In the genomic region with DNA sequence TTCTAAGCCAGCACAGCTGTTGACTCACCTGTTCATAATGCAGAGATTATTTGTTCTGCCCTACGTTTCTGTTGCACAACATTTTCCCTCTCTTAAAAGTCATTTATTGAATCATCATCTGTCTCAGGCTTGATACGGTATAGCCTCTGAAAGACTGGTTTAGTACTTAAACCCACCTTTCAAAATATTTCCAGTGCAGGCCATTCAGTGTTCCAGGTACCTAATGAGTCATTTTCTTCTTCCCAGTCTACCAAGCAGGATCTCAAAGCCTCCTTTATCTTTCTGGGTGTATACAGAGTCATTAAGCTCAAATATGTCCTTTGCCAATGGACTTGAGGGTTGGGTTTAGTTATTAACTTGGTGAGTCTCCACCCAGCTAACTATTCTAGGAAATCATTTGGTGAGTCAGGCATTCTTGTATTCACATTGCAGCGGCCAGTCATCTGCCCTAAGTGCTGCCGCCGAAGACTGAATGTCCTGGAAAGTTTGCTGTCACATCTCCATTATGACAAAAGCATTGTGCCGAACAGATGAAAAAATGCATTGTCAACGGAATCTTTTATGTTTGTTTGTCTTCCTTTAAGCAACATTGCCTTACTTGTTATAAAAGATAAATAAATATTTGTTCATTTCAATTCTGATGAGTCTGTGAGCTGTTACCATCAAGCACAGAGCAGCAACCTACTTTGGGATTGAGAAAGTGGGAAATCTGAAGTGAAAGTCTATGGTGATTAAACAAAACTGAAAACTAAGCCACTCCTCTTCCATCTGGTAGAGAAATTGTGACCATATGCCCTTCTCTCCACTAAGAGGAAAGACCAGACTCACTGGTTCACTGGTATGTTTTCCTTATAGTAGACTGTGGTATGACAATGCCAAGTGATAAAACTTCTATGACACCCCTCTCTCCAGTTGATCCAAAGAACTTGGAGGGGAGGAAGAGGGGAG, we compare ENCODE assay signal across 11 cellular contexts. TPM values are rescaled to one million over a fixed set of nuclear protein-coding genes. Genes with fewer than 3 reads are reported as not detected.
A peak's percentile ranks its signal among the peaks of the same experiment; 100 is the strongest.
DNase-seq lines count a peak whose midpoint lies in the region; FAIRE-seq and TF ChIP-seq lines count a peak whose summit lies in the region.
"Had no signal": no experiment of that assay in that cellular context is flagged by ENCODE, and none has a peak within 500 bp of the region (broad histone marks: within the 10 kb centered on the region; RNA-seq: fewer than 3 reads in every experiment).

No MANE protein-coding gene starts in this region.

- H3K9ac ChIP-seq in keratinocyte (ENCODE audit: control insufficient read depth, extremely low read depth, insufficient read depth, low read length): peak overlapping the region; percentile 53

- POLR2A ChIA-PET in MCF 10A (lab: Yijun Ruan, JAX): interaction anchor here (0.9 to 3.0 kb wide), 8 partner anchors 11 to 289 kb away, joined by 3 to 97 read pairs (median 6); partner anchors contain the start of genes FAM135A and SMAP1

- H3K27ac ChIP-seq in breast epithelium (no peak overlapping the region), keratinocyte (ENCODE audit: control insufficient read depth, insufficient read depth, low read length) (peak overlapping the region; percentile 93)

- H3K27ac Mint-ChIP-seq in MCF 10A (ENCODE audit: low read depth, unreplicated experiment): peak overlapping the region; percentile 81
- H3K27ac Mint-ChIP-seq: activated CD4-positive, alpha-beta T cell treated with anti-CD3 and anti-CD28 coated beads, Interleukin-2, amount 10 ng/mL, durations not matched to agents 7 days and 5 days; CD4-positive, alpha-beta memory T cell had no signal

- H3K9me3 ChIP-seq in breast epithelium: no peaks in the 10 kb centered on the region
- no peaks in the 10 kb centered on the region for H3K9me3 ChIP-seq in keratinocyte (ENCODE audit: control insufficient read depth, low read depth, low read length)

- dilution Hi-C loops in keratinocyte (cut with MboI; ENCODE audit: extremely low pct_ligation_motif_present, low sequenced_read_pairs): no loop called here

- peaks cover 24% of the 10 kb centered on the region for H3K4me1 Mint-ChIP-seq in MCF 10A (ENCODE audit: insufficient read depth, unreplicated experiment)
- H3K4me1 Mint-ChIP-seq: activated CD4-positive, alpha-beta T cell treated with anti-CD3 and anti-CD28 coated beads, Interleukin-2, amount 10 ng/mL, durations not matched to agents 7 days and 5 days; CD4-positive, alpha-beta memory T cell had no signal

- H3K36me3 ChIP-seq in breast epithelium (no peaks in the 10 kb centered on the region), keratinocyte (ENCODE audit: control insufficient read depth in 2 of 2, extremely low read depth in 1 of 2, insufficient read depth in 2 of 2, low read length in 2 of 2) (no peaks in the 10 kb centered on the region)

- peak overlapping the region; percentile 52 for H3K4me3 Mint-ChIP-seq in MCF 10A (ENCODE audit: unreplicated experiment)
- H3K4me3 Mint-ChIP-seq: activated CD4-positive, alpha-beta T cell treated with anti-CD3 and anti-CD28 coated beads, Interleukin-2, amount 10 ng/mL, durations not matched to agents 7 days and 5 days; CD4-positive, alpha-beta memory T cell had no signal

- TSS peak; percentile 88 for BruUV-seq in MCF 10A (replicated peaks; lab: Mats Ljungman, UMichigan)

- H4K20me1 ChIP-seq in keratinocyte (ENCODE audit: control insufficient read depth, extremely low read depth, insufficient read depth, low read length): no peaks in the 10 kb centered on the region

- H3K9me3 Mint-ChIP-seq in MCF 10A (ENCODE audit: unreplicated experiment): no peaks in the 10 kb centered on the region
- H3K9me3 Mint-ChIP-seq: activated CD4-positive, alpha-beta T cell treated with anti-CD3 and anti-CD28 coated beads, Interleukin-2, amount 10 ng/mL, durations not matched to agents 7 days and 5 days; CD4-positive, alpha-beta memory T cell had no signal

- H3K4me1 ChIP-seq in breast epithelium (no peaks in the 10 kb centered on the region), keratinocyte (ENCODE audit: control insufficient read depth, extremely low read depth, insufficient read depth, low read length) (peaks cover 39% of the 10 kb centered on the region)

- H3K79me2 ChIP-seq in keratinocyte (ENCODE audit: control insufficient read depth, insufficient read depth, low read length): no peaks in the 10 kb centered on the region

- H3K27me3 Mint-ChIP-seq in MCF 10A (ENCODE audit: insufficient read depth, unreplicated experiment): no peaks in the 10 kb centered on the region

- DNase-seq in MCF 10A (ENCODE audit: unreplicated experiment) (peak; percentile 77), breast epithelium (ENCODE audit: low spot score in 2 of 2) (no peak), T1000 (lab: John Stamatoyannopoulos, UW) (peak; percentile 26), keratinocyte (ENCODE audit: low read depth, low spot score) (peak; percentile 87), ureter (ENCODE audit: low spot score) (peak; percentile 50), AML-193 (lab: John Stamatoyannopoulos, UW) (no peak), NCI-H1092 (lab: John Stamatoyannopoulos, UW) (no peak)
- no peak for DNase-seq in stimulated activated CD4-positive, alpha-beta T cell treated with anti-CD3 and anti-CD28 coated beads, Interleukin-15, amount 100 ng/mL, for 24 hours
- DNase-seq: activated CD4-positive, alpha-beta T cell treated with anti-CD3 and anti-CD28 coated beads, Interleukin-2, amount 10 ng/mL, durations not matched to agents 7 days and 5 days; CD4-positive, alpha-beta memory T cell; Kasumi-1 had no signal

- peak overlapping the region; percentile 81 for H2AFZ ChIP-seq in keratinocyte (ENCODE audit: control insufficient read depth, low read length)

- intact Hi-C loops in MCF 10A (cut with micrococcal nuclease) (loop anchor here (1.0 to 2.0 kb wide), 2 partner anchors 14 to 24 kb away; partner anchors contain the start of gene FAM135A), breast epithelium (cut with DNase I; ENCODE audit: low total_unique reads) (no loop called here)

- CTCF ChIA-PET in MCF 10A (lab: Yijun Ruan, JAX): interaction anchor here (0.6 to 2.6 kb wide), 7 partner anchors 10 to 614 kb away, joined by 3 to 11 read pairs (median 4); partner anchors contain the start of genes FAM135A and SMAP1

- TF ChIP-seq CTCF in MCF 10A (IDR thresholded peaks at IDR 0.05; ENCODE audit: unreplicated experiment) (no peak), breast epithelium (IDR thresholded peaks at IDR 0.05) (no peak), keratinocyte (optimal IDR thresholded peaks at IDR 0.05 in 1 of 3, IDR thresholded peaks at IDR 0.05 in 1 of 3, conservative IDR thresholded peaks at IDR 0.05 in 1 of 3; ENCODE audit: extremely low read depth in 1 of 3, insufficient read depth in 2 of 3, low read length in 3 of 3) (no peak)

- H3K4me2 ChIP-seq in keratinocyte (ENCODE audit: control insufficient read depth, extremely low read depth, insufficient read depth, low read depth, low read length): peak overlapping the region; percentile 81

- H3K27me3 ChIP-seq in breast epithelium (peaks cover 0 to 6% of the 10 kb centered on the region in 2 donors), keratinocyte (ENCODE audit: control insufficient read depth, extremely low read depth, insufficient read depth, low read length) (no peaks in the 10 kb centered on the region)

- peak; percentile 90 for FAIRE-seq in keratinocyte (lab: Jason Lieb, UNC)

- H3K4me3 ChIP-seq in breast epithelium (no peak overlapping the region), keratinocyte (ENCODE audit: control insufficient read depth in 2 of 3, extremely low read depth in 1 of 3, insufficient read depth in 2 of 3, low read depth in 1 of 3, low read length in 3 of 3) (peak overlapping the region; percentile 5 to 57 (median 50))

- H3K9me1 ChIP-seq in keratinocyte (ENCODE audit: control insufficient read depth, extremely low read depth, insufficient read depth, low read length): no peaks in the 10 kb centered on the region

- no peaks in the 10 kb centered on the region for H3K36me3 Mint-ChIP-seq in MCF 10A (ENCODE audit: insufficient read depth, unreplicated experiment)
- H3K36me3 Mint-ChIP-seq: CD4-positive, alpha-beta memory T cell had no signal

- TF ChIP-seq POLR2A in breast epithelium (IDR thresholded peaks at IDR 0.05): no peak

RNA-seq across cellular contexts. Expression of gene FAM135A, which starts 14.3 kb away (rescaled TPM):
- total RNA-seq in MCF 10A (2022) (20.4 and 22.0 TPM in 2 replicates), breast epithelium (10 to 100 TPM; 25.9 to 34.2 (median 30.2) TPM), ureter (33.7 TPM)
- polyA plus RNA-seq in keratinocyte: 13.8 to 21.3 TPM (median 15.9 TPM) in 3 replicates
- polyA plus RNA-seq in keratinocyte (2011; ENCODE audit: low read depth): 32.6 TPM
- polyA plus RNA-seq in keratinocyte (2011; cell fraction: cytosol; rRNA removed): 8.2 and 18.7 TPM in 2 replicates
- polyA plus RNA-seq in keratinocyte (2011; cell fraction: nucleus; rRNA removed): 16.8 and 27.8 TPM in 2 replicates
- polyA plus RNA-seq in keratinocyte (2012; ENCODE audit: low replicate concordance): 9.8 and 26.5 TPM in 2 replicates
- polyA minus RNA-seq in keratinocyte: 6.1 to 51.2 TPM (median 27.1 TPM) in 3 replicates
- polyA minus RNA-seq in keratinocyte (2011; cell fraction: cytosol; rRNA and poly(A)+ RNA removed): 11.7 TPM
- 49.1 and 71.7 TPM in 2 replicates for polyA minus RNA-seq in keratinocyte (2011; cell fraction: nucleus; rRNA and poly(A)+ RNA removed)

Comparison
In these comparisons a context has a peak if more than half of its experiments do, and no peak if none do; other contexts are left out.
1. DNase-seq: peak in MCF 10A (single experiment), T1000 (single experiment), keratinocyte (single experiment) and ureter (single experiment); none in breast epithelium (0 of 2), stimulated activated CD4-positive, alpha-beta T cell treated with anti-CD3 and anti-CD28 coated beads, Interleukin-15, amount 100 ng/mL, for 24 hours (single experiment), AML-193 (0 of 2) and NCI-H1092 (single experiment).
2. H3K4me3 ChIP-seq: peak in keratinocyte (3 of 3); none in breast epithelium (0 of 3).